1 cellular context compared by ENCODE assay signal in the genomic region with DNA sequence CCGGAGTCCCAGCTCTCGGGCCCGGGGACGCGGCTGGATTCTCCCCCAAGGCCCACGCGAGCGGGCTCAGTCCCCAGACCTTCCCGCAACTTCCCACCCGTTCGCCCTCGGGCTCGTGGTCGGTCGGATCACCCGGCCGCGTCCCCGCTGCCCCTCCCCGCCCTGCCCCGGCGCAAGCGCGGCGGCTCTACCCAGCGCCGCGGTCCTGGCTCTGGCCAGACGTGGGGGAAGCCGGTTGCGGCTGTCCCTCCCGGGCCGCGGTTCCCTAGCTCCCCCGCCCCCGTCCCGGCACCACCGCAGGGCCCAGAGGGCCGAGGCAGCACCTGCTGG.
A peak's percentile ranks its signal among the peaks of the same experiment; 100 is the strongest.
TF ChIP-seq lines count a peak whose summit lies in the region.

No MANE protein-coding gene starts in this region.

TF ChIP-seq in HepG2, 621 proteins besides CTCF, POLR2A, EP300 and RAD21 (continued from another document and continues in another):
- TF ChIP-seq, protein P1, sequence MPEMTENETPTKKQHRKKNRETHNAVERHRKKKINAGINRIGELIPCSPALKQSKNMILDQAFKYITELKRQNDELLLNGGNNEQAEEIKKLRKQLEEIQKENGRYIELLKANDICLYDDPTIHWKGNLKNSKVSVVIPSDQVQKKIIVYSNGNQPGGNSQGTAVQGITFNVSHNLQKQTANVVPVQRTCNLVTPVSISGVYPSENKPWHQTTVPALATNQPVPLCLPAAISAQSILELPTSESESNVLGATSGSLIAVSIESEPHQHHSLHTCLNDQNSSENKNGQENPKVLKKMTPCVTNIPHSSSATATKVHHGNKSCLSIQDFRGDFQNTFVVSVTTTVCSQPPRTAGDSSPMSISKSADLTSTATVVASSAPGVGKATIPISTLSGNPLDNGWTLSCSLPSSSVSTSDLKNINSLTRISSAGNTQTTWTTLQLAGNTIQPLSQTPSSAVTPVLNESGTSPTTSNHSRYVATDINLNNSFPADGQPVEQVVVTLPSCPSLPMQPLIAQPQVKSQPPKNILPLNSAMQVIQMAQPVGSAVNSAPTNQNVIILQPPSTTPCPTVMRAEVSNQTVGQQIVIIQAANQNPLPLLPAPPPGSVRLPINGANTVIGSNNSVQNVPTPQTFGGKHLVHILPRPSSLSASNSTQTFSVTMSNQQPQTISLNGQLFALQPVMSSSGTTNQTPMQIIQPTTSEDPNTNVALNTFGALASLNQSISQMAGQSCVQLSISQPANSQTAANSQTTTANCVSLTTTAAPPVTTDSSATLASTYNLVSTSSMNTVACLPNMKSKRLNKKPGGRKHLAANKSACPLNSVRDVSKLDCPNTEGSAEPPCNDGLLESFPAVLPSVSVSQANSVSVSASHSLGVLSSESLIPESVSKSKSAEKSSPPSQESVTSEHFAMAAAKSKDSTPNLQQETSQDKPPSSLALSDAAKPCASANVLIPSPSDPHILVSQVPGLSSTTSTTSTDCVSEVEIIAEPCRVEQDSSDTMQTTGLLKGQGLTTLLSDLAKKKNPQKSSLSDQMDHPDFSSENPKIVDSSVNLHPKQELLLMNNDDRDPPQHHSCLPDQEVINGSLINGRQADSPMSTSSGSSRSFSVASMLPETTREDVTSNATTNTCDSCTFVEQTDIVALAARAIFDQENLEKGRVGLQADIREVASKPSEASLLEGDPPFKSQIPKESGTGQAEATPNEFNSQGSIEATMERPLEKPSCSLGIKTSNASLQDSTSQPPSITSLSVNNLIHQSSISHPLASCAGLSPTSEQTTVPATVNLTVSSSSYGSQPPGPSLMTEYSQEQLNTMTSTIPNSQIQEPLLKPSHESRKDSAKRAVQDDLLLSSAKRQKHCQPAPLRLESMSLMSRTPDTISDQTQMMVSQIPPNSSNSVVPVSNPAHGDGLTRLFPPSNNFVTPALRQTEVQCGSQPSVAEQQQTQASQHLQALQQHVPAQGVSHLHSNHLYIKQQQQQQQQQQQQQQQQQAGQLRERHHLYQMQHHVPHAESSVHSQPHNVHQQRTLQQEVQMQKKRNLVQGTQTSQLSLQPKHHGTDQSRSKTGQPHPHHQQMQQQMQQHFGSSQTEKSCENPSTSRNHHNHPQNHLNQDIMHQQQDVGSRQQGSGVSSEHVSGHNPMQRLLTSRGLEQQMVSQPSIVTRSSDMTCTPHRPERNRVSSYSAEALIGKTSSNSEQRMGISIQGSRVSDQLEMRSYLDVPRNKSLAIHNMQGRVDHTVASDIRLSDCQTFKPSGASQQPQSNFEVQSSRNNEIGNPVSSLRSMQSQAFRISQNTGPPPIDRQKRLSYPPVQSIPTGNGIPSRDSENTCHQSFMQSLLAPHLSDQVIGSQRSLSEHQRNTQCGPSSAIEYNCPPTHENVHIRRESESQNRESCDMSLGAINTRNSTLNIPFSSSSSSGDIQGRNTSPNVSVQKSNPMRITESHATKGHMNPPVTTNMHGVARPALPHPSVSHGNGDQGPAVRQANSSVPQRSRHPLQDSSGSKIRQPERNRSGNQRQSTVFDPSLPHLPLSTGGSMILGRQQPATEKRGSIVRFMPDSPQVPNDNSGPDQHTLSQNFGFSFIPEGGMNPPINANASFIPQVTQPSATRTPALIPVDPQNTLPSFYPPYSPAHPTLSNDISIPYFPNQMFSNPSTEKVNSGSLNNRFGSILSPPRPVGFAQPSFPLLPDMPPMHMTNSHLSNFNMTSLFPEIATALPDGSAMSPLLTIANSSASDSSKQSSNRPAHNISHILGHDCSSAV (CRISPR knock-in tag; IDR thresholded peaks at IDR 0.05; ENCODE audit: borderline replicate concordance): no peak
- TF ChIP-seq ZNF792 (CRISPR knock-in tag; IDR thresholded peaks at IDR 0.05) (no peak), AGO2 (optimal IDR thresholded peaks at IDR 0.05; ENCODE audit: low read depth, low read length) (peak; percentile 65), SOX6 (IDR thresholded peaks at IDR 0.05) (no peak), SOX6 (CRISPR knock-in tag; IDR thresholded peaks at IDR 0.05) (no peak), ONECUT2 (CRISPR knock-in tag; IDR thresholded peaks at IDR 0.05) (0 out of 2 replicates have a peak, but pooled peaks have one; percentile 21), RBFOX2 (IDR thresholded peaks at IDR 0.05; ENCODE audit: low read depth, low read length) (peak; percentile 33; the same call in 1 of the 2 replicates), REPIN1 (CRISPR knock-in tag; IDR thresholded peaks at IDR 0.05; ENCODE audit: borderline replicate concordance, low read depth) (no peak), GATA4 (IDR thresholded peaks at IDR 0.05; ENCODE audit: borderline replicate concordance, low read depth) (no peak), SSRP1 (CRISPR knock-in tag; IDR thresholded peaks at IDR 0.05) (no peak), STAG1 (CRISPR knock-in tag; IDR thresholded peaks at IDR 0.05) (no peak), ETV5 (CRISPR knock-in tag; IDR thresholded peaks at IDR 0.05; ENCODE audit: borderline replicate concordance) (no peak), ZNF562 (CRISPR knock-in tag; IDR thresholded peaks at IDR 0.05; ENCODE audit: borderline replicate concordance) (no peak; the same call in 1 of the 2 replicates), MED1 (CRISPR knock-in tag; IDR thresholded peaks at IDR 0.05) (no peak), ADNP (CRISPR knock-in tag; IDR thresholded peaks at IDR 0.05) (no peak), ARHGAP35 (CRISPR knock-in tag; IDR thresholded peaks at IDR 0.05; ENCODE audit: borderline replicate concordance) (no peak), HDAC1 (CRISPR knock-in tag; IDR thresholded peaks at IDR 0.05) (no peak; the same call in 1 of the 2 replicates), ZFP90 (CRISPR knock-in tag; IDR thresholded peaks at IDR 0.05; ENCODE audit: borderline replicate concordance) (no peak), KDM1A (CRISPR knock-in tag; IDR thresholded peaks at IDR 0.05) (no peak), RFXAP (CRISPR knock-in tag; IDR thresholded peaks at IDR 0.05; ENCODE audit: borderline replicate concordance) (no peak), TCF12 (IDR thresholded peaks at IDR 0.05) (no peak), TCF12 (CRISPR knock-in tag; IDR thresholded peaks at IDR 0.05) (no peak), KLF15 (CRISPR knock-in tag; IDR thresholded peaks at IDR 0.05; ENCODE audit: borderline replicate concordance) (no peak), POGZ (CRISPR knock-in tag; IDR thresholded peaks at IDR 0.05) (no peak; the same call in 1 of the 2 replicates), ISX (CRISPR knock-in tag; conservative IDR thresholded peaks at IDR 0.05) (no peak), MIXL1 (CRISPR knock-in tag; IDR thresholded peaks at IDR 0.05) (no peak), NFRKB (IDR thresholded peaks at IDR 0.05) (no peak), HMG20A (CRISPR knock-in tag; IDR thresholded peaks at IDR 0.05; ENCODE audit: borderline replicate concordance) (no peak), KMT2B (CRISPR knock-in tag; IDR thresholded peaks at IDR 0.05) (no peak), KAT2B (IDR thresholded peaks at IDR 0.05; ENCODE audit: borderline replicate concordance, low read depth, low read length) (no peak), ZNF616 (CRISPR knock-in tag; IDR thresholded peaks at IDR 0.05; ENCODE audit: low read depth) (peak; percentile 64; the same call in 1 of the 2 replicates), ZNF605 (CRISPR knock-in tag; IDR thresholded peaks at IDR 0.05) (no peak), DNMT1 (CRISPR knock-in tag; IDR thresholded peaks at IDR 0.05) (no peak), ZNF530 (CRISPR knock-in tag; IDR thresholded peaks at IDR 0.05; ENCODE audit: low read depth) (no peak), ZNF552 (CRISPR knock-in tag; IDR thresholded peaks at IDR 0.05; ENCODE audit: borderline replicate concordance) (no peak), IRX3 (CRISPR knock-in tag; IDR thresholded peaks at IDR 0.05; ENCODE audit: borderline replicate concordance, low read depth) (no peak), ZNF138 (CRISPR knock-in tag; IDR thresholded peaks at IDR 0.05; ENCODE audit: low read depth) (no peak), NFE2L1 (CRISPR knock-in tag; IDR thresholded peaks at IDR 0.05; ENCODE audit: borderline replicate concordance) (no peak), HDAC2 (CRISPR knock-in tag; IDR thresholded peaks at IDR 0.05) (no peak), ZNF816 (CRISPR knock-in tag; IDR thresholded peaks at IDR 0.05; ENCODE audit: borderline replicate concordance) (no peak; the same call in 1 of the 2 replicates), MZF1 (CRISPR knock-in tag; IDR thresholded peaks at IDR 0.05; ENCODE audit: borderline replicate concordance) (no peak), ZNF230 (CRISPR knock-in tag; IDR thresholded peaks at IDR 0.05) (no peak), DNMT3B (CRISPR knock-in tag; conservative IDR thresholded peaks at IDR 0.05) (no peak), TMF1 (CRISPR knock-in tag; IDR thresholded peaks at IDR 0.05; ENCODE audit: low read depth) (no peak), NCOR1 (IDR thresholded peaks at IDR 0.05; ENCODE audit: borderline replicate concordance, low read length) (no peak), ZNF761 (CRISPR knock-in tag; conservative IDR thresholded peaks at IDR 0.05) (no peak), KAT7 (CRISPR knock-in tag; IDR thresholded peaks at IDR 0.05; ENCODE audit: borderline replicate concordance) (no peak), MTF1 (CRISPR knock-in tag; IDR thresholded peaks at IDR 0.05) (0 out of 2 replicates have a peak, but pooled peaks have one; percentile 19)
- TF ChIP-seq, protein P2, sequence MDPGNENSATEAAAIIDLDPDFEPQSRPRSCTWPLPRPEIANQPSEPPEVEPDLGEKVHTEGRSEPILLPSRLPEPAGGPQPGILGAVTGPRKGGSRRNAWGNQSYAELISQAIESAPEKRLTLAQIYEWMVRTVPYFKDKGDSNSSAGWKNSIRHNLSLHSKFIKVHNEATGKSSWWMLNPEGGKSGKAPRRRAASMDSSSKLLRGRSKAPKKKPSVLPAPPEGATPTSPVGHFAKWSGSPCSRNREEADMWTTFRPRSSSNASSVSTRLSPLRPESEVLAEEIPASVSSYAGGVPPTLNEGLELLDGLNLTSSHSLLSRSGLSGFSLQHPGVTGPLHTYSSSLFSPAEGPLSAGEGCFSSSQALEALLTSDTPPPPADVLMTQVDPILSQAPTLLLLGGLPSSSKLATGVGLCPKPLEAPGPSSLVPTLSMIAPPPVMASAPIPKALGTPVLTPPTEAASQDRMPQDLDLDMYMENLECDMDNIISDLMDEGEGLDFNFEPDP (CRISPR knock-in tag; conservative IDR thresholded peaks at IDR 0.05): no peak
- TF ChIP-seq, protein P3, sequence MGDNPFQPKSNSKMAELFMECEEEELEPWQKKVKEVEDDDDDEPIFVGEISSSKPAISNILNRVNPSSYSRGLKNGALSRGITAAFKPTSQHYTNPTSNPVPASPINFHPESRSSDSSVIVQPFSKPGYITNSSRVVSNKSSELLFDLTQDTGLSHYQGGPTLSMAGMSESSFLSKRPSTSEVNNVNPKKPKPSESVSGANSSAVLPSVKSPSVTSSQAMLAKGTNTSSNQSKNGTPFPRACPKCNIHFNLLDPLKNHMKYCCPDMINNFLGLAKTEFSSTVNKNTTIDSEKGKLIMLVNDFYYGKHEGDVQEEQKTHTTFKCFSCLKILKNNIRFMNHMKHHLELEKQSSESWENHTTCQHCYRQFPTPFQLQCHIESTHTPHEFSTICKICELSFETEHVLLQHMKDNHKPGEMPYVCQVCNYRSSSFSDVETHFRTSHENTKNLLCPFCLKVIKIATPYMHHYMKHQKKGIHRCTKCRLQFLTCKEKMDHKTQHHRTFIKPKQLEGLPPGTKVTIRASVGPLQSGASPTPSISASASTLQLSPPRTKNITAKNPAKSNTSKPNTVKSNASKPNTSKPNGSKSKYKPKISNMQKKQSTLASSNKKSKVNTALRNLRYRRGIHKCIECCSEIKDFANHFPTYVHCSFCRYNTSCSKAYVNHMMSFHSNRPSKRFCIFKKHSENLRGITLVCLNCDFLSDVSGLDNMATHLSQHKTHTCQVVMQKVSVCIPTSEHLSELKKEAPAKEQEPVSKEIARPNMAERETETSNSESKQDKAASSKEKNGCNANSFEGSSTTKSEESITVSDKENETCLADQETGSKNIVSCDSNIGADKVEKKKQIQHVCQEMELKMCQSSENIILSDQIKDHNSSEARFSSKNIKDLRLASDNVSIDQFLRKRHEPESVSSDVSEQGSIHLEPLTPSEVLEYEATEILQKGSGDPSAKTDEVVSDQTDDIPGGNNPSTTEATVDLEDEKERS (CRISPR knock-in tag; IDR thresholded peaks at IDR 0.05): no peak
- TF ChIP-seq, protein P4, sequence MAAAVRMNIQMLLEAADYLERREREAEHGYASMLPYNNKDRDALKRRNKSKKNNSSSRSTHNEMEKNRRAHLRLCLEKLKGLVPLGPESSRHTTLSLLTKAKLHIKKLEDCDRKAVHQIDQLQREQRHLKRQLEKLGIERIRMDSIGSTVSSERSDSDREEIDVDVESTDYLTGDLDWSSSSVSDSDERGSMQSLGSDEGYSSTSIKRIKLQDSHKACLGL (CRISPR knock-in tag; IDR thresholded peaks at IDR 0.05): peak; percentile 38; the same call in 1 of the 2 replicates
- TF ChIP-seq, protein P5, sequence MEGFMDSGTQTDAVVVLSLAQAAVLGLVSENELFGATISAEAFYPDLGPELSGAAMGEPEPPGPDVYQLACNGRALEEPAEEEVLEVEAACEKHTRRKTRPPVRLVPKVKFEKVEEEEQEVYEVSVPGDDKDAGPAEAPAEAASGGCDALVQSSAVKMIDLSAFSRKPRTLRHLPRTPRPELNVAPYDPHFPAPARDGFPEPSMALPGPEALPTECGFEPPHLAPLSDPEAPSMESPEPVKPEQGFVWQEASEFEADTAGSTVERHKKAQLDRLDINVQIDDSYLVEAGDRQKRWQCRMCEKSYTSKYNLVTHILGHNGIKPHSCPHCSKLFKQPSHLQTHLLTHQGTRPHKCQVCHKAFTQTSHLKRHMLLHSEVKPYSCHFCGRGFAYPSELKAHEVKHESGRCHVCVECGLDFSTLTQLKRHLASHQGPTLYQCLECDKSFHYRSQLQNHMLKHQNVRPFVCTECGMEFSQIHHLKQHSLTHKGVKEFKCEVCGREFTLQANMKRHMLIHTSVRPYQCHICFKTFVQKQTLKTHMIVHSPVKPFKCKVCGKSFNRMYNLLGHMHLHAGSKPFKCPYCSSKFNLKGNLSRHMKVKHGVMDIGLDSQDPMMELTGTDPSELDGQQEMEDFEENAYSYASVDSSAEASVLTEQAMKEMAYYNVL (CRISPR knock-in tag; IDR thresholded peaks at IDR 0.05; ENCODE audit: borderline replicate concordance): no peak; the same call in 1 of the 2 replicates
- TF ChIP-seq, protein P6, sequence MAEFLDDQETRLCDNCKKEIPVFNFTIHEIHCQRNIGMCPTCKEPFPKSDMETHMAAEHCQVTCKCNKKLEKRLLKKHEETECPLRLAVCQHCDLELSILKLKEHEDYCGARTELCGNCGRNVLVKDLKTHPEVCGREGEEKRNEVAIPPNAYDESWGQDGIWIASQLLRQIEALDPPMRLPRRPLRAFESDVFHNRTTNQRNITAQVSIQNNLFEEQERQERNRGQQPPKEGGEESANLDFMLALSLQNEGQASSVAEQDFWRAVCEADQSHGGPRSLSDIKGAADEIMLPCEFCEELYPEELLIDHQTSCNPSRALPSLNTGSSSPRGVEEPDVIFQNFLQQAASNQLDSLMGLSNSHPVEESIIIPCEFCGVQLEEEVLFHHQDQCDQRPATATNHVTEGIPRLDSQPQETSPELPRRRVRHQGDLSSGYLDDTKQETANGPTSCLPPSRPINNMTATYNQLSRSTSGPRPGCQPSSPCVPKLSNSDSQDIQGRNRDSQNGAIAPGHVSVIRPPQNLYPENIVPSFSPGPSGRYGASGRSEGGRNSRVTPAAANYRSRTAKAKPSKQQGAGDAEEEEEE (CRISPR knock-in tag; IDR thresholded peaks at IDR 0.05; ENCODE audit: borderline replicate concordance): no peak
- TF ChIP-seq, protein P7, sequence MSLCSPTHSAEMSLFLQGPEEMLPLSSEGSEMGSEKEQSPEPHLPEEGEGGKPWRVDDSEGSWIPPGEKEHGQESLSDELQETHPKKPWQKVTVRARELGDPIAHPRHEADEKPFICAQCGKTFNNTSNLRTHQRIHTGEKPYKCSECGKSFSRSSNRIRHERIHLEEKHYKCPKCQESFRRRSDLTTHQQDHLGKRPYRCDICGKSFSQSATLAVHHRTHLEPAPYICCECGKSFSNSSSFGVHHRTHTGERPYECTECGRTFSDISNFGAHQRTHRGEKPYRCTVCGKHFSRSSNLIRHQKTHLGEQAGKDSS (CRISPR knock-in tag; IDR thresholded peaks at IDR 0.05; ENCODE audit: borderline replicate concordance, low read depth): peak; percentile 75; the same call in 1 of the 2 replicates
